In genomic region chr6:29892696-29893095, GRCh38 we compare ENCODE assay signal across 24 cellular contexts.
"Had no signal": no experiment of that assay in that cellular context is flagged by ENCODE, and none has a peak within 500 bp of the region (broad histone marks: within the 10 kb centered on the region; RNA-seq: fewer than 3 reads in every experiment).

No MANE protein-coding gene starts in this region.

- DNase-seq: activated CD4-positive, alpha-beta T cell treated with anti-CD3 and anti-CD28 coated beads, Interleukin-2, amount 10 ng/mL, durations not matched to agents 7 days and 5 days; activated CD4-positive, CD25-positive, alpha-beta regulatory T cell treated with anti-CD3 and anti-CD28 coated beads, Interleukin-2, amount 50 U/mL, for 72 hours; activated CD8-positive, alpha-beta T cell treated with anti-CD3 and anti-CD28 coated beads for 36 hours; activated naive CD8-positive, alpha-beta T cell treated with anti-CD3 and anti-CD28 coated beads, Interleukin-2, amount 50 U/mL, for 24 hours; activated T-cell treated with anti-CD3 and anti-CD28 coated beads, Interleukin-2, amount 50 U/mL, for 48 hours; amygdala; colonic mucosa; effector CD8-positive, alpha-beta T cell; esophagus squamous epithelium; left cardiac atrium; ovary; retina; small intestine; stimulated activated CD4-positive, alpha-beta T cell treated with anti-CD3 and anti-CD28 coated beads, Interleukin-4, amount 100 ng/mL, for 24 hours; stimulated activated naive CD8-positive, alpha-beta T cell treated with anti-CD3 and anti-CD28 coated beads, Interleukin-15, amount 100 ng/mL, for 72 hours; substantia nigra; T-helper 2 cell had no signal

- H3K4me3 ChIP-seq: breast epithelium, colonic mucosa, esophagus squamous epithelium, gastroesophageal sphincter, hepatocyte, ovary, prostate gland, vagina had no signal

- FAIRE-seq: endometrium, keratinocyte, small intestine had no signal
